Comparison of ENCODE assay signal across 18 cellular contexts in the genomic region with DNA sequence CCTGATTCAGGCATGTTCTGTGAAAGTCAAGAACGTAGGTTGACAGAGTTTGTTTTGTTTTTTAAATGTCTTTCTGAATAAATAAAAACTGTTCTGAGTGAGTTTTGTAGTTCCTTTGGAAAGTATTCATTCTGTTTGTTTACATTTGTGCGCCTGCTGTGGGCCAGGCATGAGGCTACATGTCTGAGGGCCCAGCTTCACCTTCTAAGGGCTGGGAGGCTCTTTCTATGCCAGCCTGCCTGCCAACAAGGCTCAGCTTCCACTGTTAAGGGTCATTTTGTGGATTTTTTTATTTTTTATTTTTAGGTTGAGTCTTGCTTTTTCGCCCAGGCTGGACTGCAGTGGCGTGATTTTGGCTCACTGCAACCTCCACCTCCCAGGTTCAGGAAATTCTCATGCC. TPM values are rescaled to one million over a fixed set of nuclear protein-coding genes. Genes with fewer than 3 reads are reported as not detected.
DNase-seq lines count a peak whose midpoint lies in the region; ATAC-seq and TF ChIP-seq lines count a peak whose summit lies in the region.
"Had no signal": no experiment of that assay in that cellular context is flagged by ENCODE, and none has a peak within 500 bp of the region (broad histone marks: within the 10 kb centered on the region; RNA-seq: fewer than 3 reads in every experiment).

No MANE protein-coding gene starts in this region.

- peak overlapping the region in 1 of 2 experiments; percentile 58 for H3K14ac ChIP-seq in mesenchymal stem cell (ENCODE audit: low read length in 2 of 2)

- no peak overlapping the region for H2BK12ac ChIP-seq in mesenchymal stem cell (ENCODE audit: low read length in 2 of 2)

- peaks cover 0 to 19% of the 10 kb centered on the region in 2 donors for H3K4me1 ChIP-seq in ascending aorta
- H3K4me1 ChIP-seq in mesenchymal stem cell (ENCODE audit: control insufficient read depth, insufficient read depth, low read depth, low read length), result peaks cover 6% of the 10 kb centered on the region

- no peak overlapping the region for H2BK15ac ChIP-seq in mesenchymal stem cell (ENCODE audit: low read depth, poor library complexity, severe bottlenecking)

- H3K18ac ChIP-seq in mesenchymal stem cell (ENCODE audit: low read depth in 1 of 2, low read length in 2 of 2), result no peak overlapping the region

- H3K27me3 ChIP-seq in ascending aorta (no peaks in the 10 kb centered on the region), mesenchymal stem cell (ENCODE audit: control insufficient read depth in 1 of 2, insufficient read depth in 1 of 2, low read length in 2 of 2) (no peaks in the 10 kb centered on the region)

- 64% methylated on average over 4 of the region's 4 CpGs for WGBS in mesenchymal stem cell

- no peak overlapping the region for H3K4me2 ChIP-seq in mesenchymal stem cell (ENCODE audit: low read length, poor library complexity, severe bottlenecking)
- H3K4me2 ChIP-seq: A549, SK-N-SH had no signal

- H2BK120ac ChIP-seq in mesenchymal stem cell (ENCODE audit: low read depth, low read length), result no peak overlapping the region

- H3K4me3 ChIP-seq in ascending aorta (no peak overlapping the region), mesenchymal stem cell (ENCODE audit: insufficient read depth in 1 of 2, low read depth in 1 of 2, low read length in 2 of 2) (no peak overlapping the region)
- H3K4me3 ChIP-seq: A549, GM23248, K562 had no signal

- H3K27me3 Mint-ChIP-seq in activated CD8-positive, alpha-beta T cell treated with anti-CD3 and anti-CD28 coated beads for 36 hours, result no peaks in the 10 kb centered on the region

- no peak overlapping the region for H3K4ac ChIP-seq in mesenchymal stem cell (ENCODE audit: low read depth in 1 of 2, low read length in 2 of 2)

- H4K8ac ChIP-seq in mesenchymal stem cell (ENCODE audit: low read length), result no peak overlapping the region

- peaks cover 25% of the 10 kb centered on the region for H3K79me1 ChIP-seq in mesenchymal stem cell (replicated peaks; ENCODE audit: low read length, poor library complexity, severe bottlenecking)

- H2AK5ac ChIP-seq in mesenchymal stem cell (ENCODE audit: low read length, severe bottlenecking), result no peak overlapping the region

- no peak overlapping the region for H3K4me3 Mint-ChIP-seq in activated CD8-positive, alpha-beta T cell treated with anti-CD3 and anti-CD28 coated beads for 36 hours

- POLR2A ChIA-PET in activated CD8-positive, alpha-beta T cell treated with anti-CD3 and anti-CD28 coated beads for 36 hours (lab: Charles Lee), result no interaction called here

- CTCF ChIA-PET in activated CD8-positive, alpha-beta T cell treated with anti-CD3 and anti-CD28 coated beads for 36 hours (lab: Charles Lee), result interaction anchor here (1.2 to 1.3 kb wide), 2 partner anchors 13 to 102 kb away, joined by 3 to 4 read pairs; no protein-coding TSS in a partner anchor

- no peak overlapping the region for H3K9ac ChIP-seq in mesenchymal stem cell (ENCODE audit: low read length)
- H3K9ac ChIP-seq: GM23248, SK-N-SH had no signal

- no peak overlapping the region for H4K91ac ChIP-seq in mesenchymal stem cell (ENCODE audit: low read length)

- H3K36me3 ChIP-seq in ascending aorta (peaks cover 0 to 9% of the 10 kb centered on the region in 2 donors), mesenchymal stem cell (ENCODE audit: control insufficient read depth in 1 of 2, insufficient read depth in 2 of 2, low read depth in 1 of 2, low read length in 2 of 2) (peaks cover 2 to 11% of the 10 kb centered on the region in 2 experiments)

- H2AFZ ChIP-seq in mesenchymal stem cell (ENCODE audit: low read depth, low read length), result no peak overlapping the region
- H2AFZ ChIP-seq: GM23248 had no signal

- peak; percentile 13 for DNase-seq in NCI-H748 (lab: John Stamatoyannopoulos, UW; ENCODE audit: unreplicated experiment)
- DNase-seq in NCI-H748 treated with DMSO at 0.1 percent for 48 hours (lab: John Stamatoyannopoulos, UW), result no peak
- DNase-seq in HPDE6-E6E7 (ENCODE audit: extremely low spot score), result peak; percentile 36
- DNase-seq in ascending aorta (ENCODE audit: low spot score in 2 of 2), result no peak
- peak; percentile 22 for DNase-seq in mesenchymal stem cell
- no peak for DNase-seq in activated CD8-positive, alpha-beta T cell treated with anti-CD3 and anti-CD28 coated beads for 36 hours
- DNase-seq: DND-41, GDM1, GM23248, NCI-H1048, NCI-H1930, NCI-H524, Right ventricle myocardium superior, SK-N-SH had no signal

- H3K9me3 Mint-ChIP-seq in activated CD8-positive, alpha-beta T cell treated with anti-CD3 and anti-CD28 coated beads for 36 hours, result no peaks in the 10 kb centered on the region

- no peak overlapping the region for H3K27ac Mint-ChIP-seq in activated CD8-positive, alpha-beta T cell treated with anti-CD3 and anti-CD28 coated beads for 36 hours

- peaks cover 9% of the 10 kb centered on the region for H3K36me3 Mint-ChIP-seq in activated CD8-positive, alpha-beta T cell treated with anti-CD3 and anti-CD28 coated beads for 36 hours (ENCODE audit: low read depth)

- no peak for ATAC-seq in GM18520 (IDR thresholded peaks at IDR 0.05; ENCODE audit: unreplicated experiment)
- no peak for ATAC-seq in activated CD8-positive, alpha-beta T cell treated with anti-CD3 and anti-CD28 coated beads for 36 hours
- no peak for ATAC-seq in GM19463 (IDR thresholded peaks at IDR 0.05; ENCODE audit: unreplicated experiment)
- ATAC-seq: A549, K562 had no signal

- H3K27ac ChIP-seq in ascending aorta (peak overlapping the region; percentile 66 to 72), mesenchymal stem cell (ENCODE audit: low read length, poor library complexity, severe bottlenecking) (no peak overlapping the region)
- H3K27ac ChIP-seq: A549, GM23248 had no signal

- intact Hi-C loops in ascending aorta (cut with DNase I), result loop anchor here (10.0 kb wide), 1 partner anchor 321 kb away; the partner anchor contains the start of gene VAT1L
- intact Hi-C loops in activated CD8-positive, alpha-beta T cell treated with anti-CD3 and anti-CD28 coated beads for 36 hours (cut with micrococcal nuclease), result no loop called here

- peaks cover 19% of the 10 kb centered on the region for H3K4me1 Mint-ChIP-seq in activated CD8-positive, alpha-beta T cell treated with anti-CD3 and anti-CD28 coated beads for 36 hours (ENCODE audit: low read depth)

- H3K9me3 ChIP-seq in ascending aorta, result no peaks in the 10 kb centered on the region
- H3K9me3 ChIP-seq in mesenchymal stem cell (ENCODE audit: control insufficient read depth, low read length), result no peaks in the 10 kb centered on the region
- H3K9me3 ChIP-seq: A549, SK-N-SH had no signal

- no peak overlapping the region for H2BK5ac ChIP-seq in mesenchymal stem cell (ENCODE audit: low read depth, low read length, poor library complexity, severe bottlenecking)

- TF ChIP-seq CTCF in ascending aorta (IDR thresholded peaks at IDR 0.05), result no peak
- no peak for TF ChIP-seq CTCF in activated CD8-positive, alpha-beta T cell treated with anti-CD3 and anti-CD28 coated beads for 36 hours (IDR thresholded peaks at IDR 0.05)

- H3K23ac ChIP-seq in mesenchymal stem cell (ENCODE audit: low read length in 2 of 2), result no peak overlapping the region

RNA-seq across cellular contexts. Expression of gene WWOX, which starts 6.1 kb away (rescaled TPM):
- total RNA-seq in ascending aorta, result 106 TPM
- polyA plus RNA-seq in mesenchymal stem cell (2013, experiment 1 of 2), result 10.3 TPM
- 7.8 TPM for polyA plus RNA-seq in mesenchymal stem cell (2013, experiment 2 of 2)
- 10 to 100 TPM; 19.1 to 23.7 TPM for total RNA-seq in activated CD8-positive, alpha-beta T cell treated with anti-CD3 and anti-CD28 coated beads for 36 hours

Comparison
In these comparisons a context has a peak if more than half of its experiments do, and no peak if none do; other contexts are left out.
1. DNase-seq: peak in NCI-H748 (single experiment), HPDE6-E6E7 (single experiment) and mesenchymal stem cell (single experiment); none in NCI-H748 treated with DMSO at 0.1 percent for 48 hours (single experiment), ascending aorta (0 of 2) and activated CD8-positive, alpha-beta T cell treated with anti-CD3 and anti-CD28 coated beads for 36 hours (single experiment).